39 cellular contexts compared by ENCODE assay signal in the genomic region with DNA sequence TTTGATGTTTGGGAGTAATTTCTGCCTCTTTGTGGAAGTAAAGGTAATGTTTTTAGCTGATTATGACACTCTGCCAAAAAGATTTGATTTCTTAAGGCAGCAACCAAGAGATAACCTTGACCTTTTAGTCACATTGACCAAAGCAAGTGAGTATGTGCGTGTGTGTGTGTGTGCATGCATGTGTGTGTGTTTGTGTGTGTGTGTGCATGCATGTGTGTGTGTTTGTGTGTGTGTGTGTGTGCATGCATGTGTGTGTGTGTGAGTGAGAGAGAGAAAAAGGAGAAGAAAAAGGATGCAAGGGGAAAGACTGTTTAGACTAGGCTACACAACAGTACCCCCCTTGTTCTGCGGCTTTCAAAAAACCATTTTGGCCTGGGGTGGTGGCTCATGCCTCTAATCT.
"Had no signal": no experiment of that assay in that cellular context is flagged by ENCODE, and none has a peak within 500 bp of the region (broad histone marks: within the 10 kb centered on the region; RNA-seq: fewer than 3 reads in every experiment).

No MANE protein-coding gene starts in this region.

- H3K4me3 Mint-ChIP-seq: activated CD4-positive, alpha-beta memory T cell treated with anti-CD3 and anti-CD28 coated beads, Interleukin-2, amount 10 ng/mL, durations not matched to agents 7 days and 5 days; activated CD4-positive, alpha-beta T cell treated with anti-CD3 and anti-CD28 coated beads for 36 hours; activated CD4-positive, alpha-beta T cell treated with anti-CD3 and anti-CD28 coated beads, Interleukin-2, amount 10 ng/mL, durations not matched to agents 7 days and 5 days; activated CD8-positive, alpha-beta memory T cell treated with anti-CD3 and anti-CD28 coated beads, Interleukin-2, amount 10 ng/mL, durations not matched to agents 7 days and 5 days; activated CD8-positive, alpha-beta T cell treated with anti-CD3 and anti-CD28 coated beads, Interleukin-2, amount 10 ng/mL, durations not matched to agents 7 days and 5 days; activated naive CD4-positive, alpha-beta T cell treated with anti-CD3 and anti-CD28 coated beads, Interleukin-2, amount 10 ng/mL, durations not matched to agents 7 days and 5 days; activated naive CD4-positive, alpha-beta T cell treated with anti-CD3 and anti-CD28 coated beads, Interleukin-2, amount 50 U/mL, for 24 hours; activated naive CD8-positive, alpha-beta T cell; activated naive CD8-positive, alpha-beta T cell treated with anti-CD3 and anti-CD28 coated beads, Interleukin-2, amount 10 ng/mL, durations not matched to agents 7 days and 5 days; activated naive CD8-positive, alpha-beta T cell treated with anti-CD3 and anti-CD28 coated beads, Interleukin-2, amount 50 U/mL, for 24 hours; activated T-cell treated with anti-CD3 and anti-CD28 coated beads, Interleukin-2, amount 50 U/mL, for 24 hours; brain; central memory CD8-positive, alpha-beta T cell; T-helper 1 cell treated with Interleukin-12 subunit alpha and Interleukin-12 subunit beta and Interleukin-4 antibody, amounts not matched to agents 30 μg/mL and 1 μg/mL, for 36 hours; T-helper 2 cell treated with Interferon-gamma antibody and Interleukin-4, amounts not matched to agents 5 μg/mL and 100 μg/mL, for 36 hours; WTC11 had no signal

- H3K4me1 Mint-ChIP-seq: activated CD4-positive, alpha-beta memory T cell treated with anti-CD3 and anti-CD28 coated beads, Interleukin-2, amount 10 ng/mL, durations not matched to agents 7 days and 5 days; activated naive CD8-positive, alpha-beta T cell treated with anti-CD3 and anti-CD28 coated beads, Interleukin-2, amount 50 U/mL, for 24 hours; central memory CD8-positive, alpha-beta T cell had no signal

- H3K27me3 Mint-ChIP-seq: activated CD4-positive, alpha-beta T cell treated with anti-CD3 and anti-CD28 coated beads, Interleukin-2, amount 10 ng/mL, durations not matched to agents 7 days and 5 days; activated naive CD4-positive, alpha-beta T cell treated with anti-CD3 and anti-CD28 coated beads, Interleukin-2, amount 50 U/mL, for 24 hours; activated naive CD8-positive, alpha-beta T cell treated with anti-CD3 and anti-CD28 coated beads, Interleukin-2, amount 10 ng/mL, durations not matched to agents 7 days and 5 days; brain had no signal

- H3K4me3 ChIP-seq: ascending aorta, cardiac muscle cell had no signal

- FAIRE-seq: bronchial epithelial cell, TTC549 had no signal

- H3K27me3 ChIP-seq: ascending aorta, cardiac muscle cell had no signal

- H3K36me3 ChIP-seq: ascending aorta, cardiac muscle cell, WERI-Rb-1 had no signal

- H3K27ac Mint-ChIP-seq: activated CD4-positive, alpha-beta memory T cell treated with anti-CD3 and anti-CD28 coated beads, Interleukin-2, amount 10 ng/mL, durations not matched to agents 7 days and 5 days; activated CD4-positive, alpha-beta T cell treated with anti-CD3 and anti-CD28 coated beads for 36 hours; activated CD4-positive, alpha-beta T cell treated with anti-CD3 and anti-CD28 coated beads, Interleukin-2, amount 10 ng/mL, durations not matched to agents 7 days and 5 days; activated CD8-positive, alpha-beta memory T cell treated with anti-CD3 and anti-CD28 coated beads, Interleukin-2, amount 10 ng/mL, durations not matched to agents 7 days and 5 days; activated CD8-positive, alpha-beta T cell treated with anti-CD3 and anti-CD28 coated beads, Interleukin-2, amount 10 ng/mL, durations not matched to agents 7 days and 5 days; activated naive CD4-positive, alpha-beta T cell treated with anti-CD3 and anti-CD28 coated beads, Interleukin-2, amount 10 ng/mL, durations not matched to agents 7 days and 5 days; activated naive CD4-positive, alpha-beta T cell treated with anti-CD3 and anti-CD28 coated beads, Interleukin-2, amount 50 U/mL, for 24 hours; activated naive CD8-positive, alpha-beta T cell; activated naive CD8-positive, alpha-beta T cell treated with anti-CD3 and anti-CD28 coated beads, Interleukin-2, amount 10 ng/mL, durations not matched to agents 7 days and 5 days; activated naive CD8-positive, alpha-beta T cell treated with anti-CD3 and anti-CD28 coated beads, Interleukin-2, amount 50 U/mL, for 24 hours; activated T-cell treated with anti-CD3 and anti-CD28 coated beads, Interleukin-2, amount 50 U/mL, for 24 hours; activated T-helper 2 cell treated with anti-CD3 and anti-CD28 coated beads, Interferon-gamma antibody, Interleukin-2, Interleukin-4, amounts not matched to agents 10 μg/mL and 5 μg/mL and 100 μg/mL, durations not matched to agents 14 hours and 24 hours and 36 hours; T-helper 1 cell treated with Interleukin-12 subunit alpha and Interleukin-12 subunit beta and Interleukin-4 antibody, amounts not matched to agents 30 μg/mL and 1 μg/mL, for 36 hours; T-helper 2 cell treated with Interferon-gamma antibody and Interleukin-4, amounts not matched to agents 5 μg/mL and 100 μg/mL, for 36 hours; WTC11 had no signal

- H3K4me1 ChIP-seq: ascending aorta had no signal

- H3K9me3 Mint-ChIP-seq: activated CD4-positive, alpha-beta memory T cell treated with anti-CD3 and anti-CD28 coated beads, Interleukin-2, amount 10 ng/mL, durations not matched to agents 7 days and 5 days; activated CD4-positive, alpha-beta T cell treated with anti-CD3 and anti-CD28 coated beads, Interleukin-2, amount 10 ng/mL, durations not matched to agents 7 days and 5 days; activated naive CD4-positive, alpha-beta T cell treated with anti-CD3 and anti-CD28 coated beads, Interleukin-2, amount 10 ng/mL, durations not matched to agents 7 days and 5 days; activated naive CD4-positive, alpha-beta T cell treated with anti-CD3 and anti-CD28 coated beads, Interleukin-2, amount 50 U/mL, for 24 hours; activated naive CD8-positive, alpha-beta T cell treated with anti-CD3 and anti-CD28 coated beads, Interleukin-2, amount 10 ng/mL, durations not matched to agents 7 days and 5 days; activated naive CD8-positive, alpha-beta T cell treated with anti-CD3 and anti-CD28 coated beads, Interleukin-2, amount 50 U/mL, for 24 hours; activated T-cell treated with anti-CD3 and anti-CD28 coated beads, Interleukin-2, amount 50 U/mL, for 24 hours; activated T-helper 2 cell treated with anti-CD3 and anti-CD28 coated beads, Interferon-gamma antibody, Interleukin-2, Interleukin-4, amounts not matched to agents 10 μg/mL and 5 μg/mL and 100 μg/mL, durations not matched to agents 14 hours and 24 hours and 36 hours; central memory CD8-positive, alpha-beta T cell; T-helper 1 cell treated with Interleukin-12 subunit alpha and Interleukin-12 subunit beta and Interleukin-4 antibody, amounts not matched to agents 30 μg/mL and 1 μg/mL, for 36 hours; T-helper 2 cell treated with Interferon-gamma antibody and Interleukin-4, amounts not matched to agents 5 μg/mL and 100 μg/mL, for 36 hours; WTC11 had no signal

- DNase-seq: activated CD4-positive, alpha-beta memory T cell treated with anti-CD3 and anti-CD28 coated beads, Interleukin-2, amount 10 ng/mL, durations not matched to agents 7 days and 5 days; activated CD4-positive, alpha-beta T cell treated with anti-CD3 and anti-CD28 coated beads for 1 hour; activated CD4-positive, alpha-beta T cell treated with anti-CD3 and anti-CD28 coated beads for 36 hours; activated CD4-positive, alpha-beta T cell treated with anti-CD3 and anti-CD28 coated beads for 48 hours; activated CD4-positive, alpha-beta T cell treated with anti-CD3 and anti-CD28 coated beads, Interleukin-2, amount 10 ng/mL, durations not matched to agents 7 days and 5 days; activated CD4-positive, alpha-beta T cell treated with anti-CD3 and anti-CD28 coated beads, Interleukin-2, amount 50 U/mL, for 48 hours; activated CD4-positive, CD25-positive, alpha-beta regulatory T cell; activated CD8-positive, alpha-beta memory T cell treated with anti-CD3 and anti-CD28 coated beads for 24 hours; activated CD8-positive, alpha-beta memory T cell treated with anti-CD3 and anti-CD28 coated beads, Interleukin-2, amount 10 ng/mL, durations not matched to agents 7 days and 5 days; activated CD8-positive, alpha-beta memory T cell treated with anti-CD3 and anti-CD28 coated beads, Interleukin-2, amount 50 U/mL, for 48 hours; activated CD8-positive, alpha-beta T cell treated with anti-CD3 and anti-CD28 coated beads, Interleukin-2, amount 10 ng/mL, durations not matched to agents 7 days and 5 days; activated effector memory CD4-positive, alpha-beta T cell treated with Interleukin-2 at 50 U/mL for 16 hours; activated gamma-delta T cell; activated naive CD4-positive, alpha-beta T cell treated with anti-CD3 and anti-CD28 coated beads, Interleukin-2, amount 10 ng/mL, durations not matched to agents 7 days and 5 days; activated naive CD4-positive, alpha-beta T cell treated with Interleukin-2 at 50 U/mL for 16 hours; activated naive CD8-positive, alpha-beta T cell treated with anti-CD3 and anti-CD28 coated beads, Interleukin-2, amount 10 ng/mL, durations not matched to agents 7 days and 5 days; activated naive CD8-positive, alpha-beta T cell treated with anti-CD3 and anti-CD28 coated beads, Interleukin-2, amount 50 U/mL, for 24 hours; activated T-cell treated with anti-CD3 and anti-CD28 coated beads, Interleukin-2, amount 50 U/mL, for 24 hours; activated T-cell treated with anti-CD3 and anti-CD28 coated beads, Interleukin-2, amount 50 U/mL, for 48 hours; amygdala; anterior cingulate cortex; caudate nucleus; cerebellar nuclear complex; T-helper 2 cell; T-helper 9 cell; WERI-Rb-1 had no signal

- H3K9me3 ChIP-seq: ascending aorta had no signal

- H3K36me3 Mint-ChIP-seq: activated CD8-positive, alpha-beta memory T cell treated with anti-CD3 and anti-CD28 coated beads, Interleukin-2, amount 10 ng/mL, durations not matched to agents 7 days and 5 days; activated naive CD4-positive, alpha-beta T cell treated with anti-CD3 and anti-CD28 coated beads, Interleukin-2, amount 10 ng/mL, durations not matched to agents 7 days and 5 days; activated naive CD4-positive, alpha-beta T cell treated with anti-CD3 and anti-CD28 coated beads, Interleukin-2, amount 50 U/mL, for 24 hours; activated naive CD8-positive, alpha-beta T cell; brain; WTC11 had no signal

- H3K27ac ChIP-seq: ascending aorta, cardiac muscle cell, WERI-Rb-1 had no signal

- ATAC-seq: activated CD4-positive, alpha-beta T cell treated with anti-CD3 and anti-CD28 coated beads for 36 hours; activated CD4-positive, CD25-positive, alpha-beta regulatory T cell treated with anti-CD3 and anti-CD28 coated beads, Interleukin-2, amount 50 U/mL, for 24 hours; activated CD8-positive, alpha-beta memory T cell treated with anti-CD3 and anti-CD28 coated beads, Interleukin-2, amount 10 ng/mL, durations not matched to agents 7 days and 5 days; activated CD8-positive, alpha-beta T cell treated with anti-CD3 and anti-CD28 coated beads, Interleukin-2, amount 10 ng/mL, durations not matched to agents 7 days and 5 days; activated naive CD8-positive, alpha-beta T cell treated with anti-CD3 and anti-CD28 coated beads, Interleukin-2, amount 50 U/mL, for 24 hours; WTC11 had no signal
